In genomic region chr10:122253605-122254004, GRCh38 we compare ENCODE assay signal across 18 cellular contexts. TPM values are rescaled to one million over a fixed set of nuclear protein-coding genes. Genes with fewer than 3 reads are reported as not detected.
"Had no signal": no experiment of that assay in that cellular context is flagged by ENCODE, and none has a peak within 500 bp of the region (broad histone marks: within the 10 kb centered on the region; RNA-seq: fewer than 3 reads in every experiment).

No MANE protein-coding gene starts in this region.

- DNase-seq: NCI-H1092, NCI-H1105 treated with DMSO at 0.1 percent for 48 hours, NCI-H1417 treated with DMSO at 0.1 percent for 48 hours, NCI-H146, NCI-H1694 treated with DMSO at 0.1 percent for 48 hours, NCI-H1930, NCI-H2081, NCI-H2107, NCI-H2227 treated with DMSO at 0.1 percent for 48 hours, NCI-H524, NCI-H69, NCI-H774, SHP77 treated with DMSO at 0.1 percent for 48 hours, SJCRH30 had no signal

- ATAC-seq: SK-N-SH treated with all-trans-retinoic acid at 6 μM for 48 hours had no signal

- H3K4me3 ChIP-seq: SJCRH30 had no signal

- H3K9me3 ChIP-seq: SJCRH30 had no signal

- H3K27me3 ChIP-seq: SJCRH30 had no signal

- H3K27ac ChIP-seq: SJCRH30 had no signal

RNA-seq across cellular contexts. Expression of gene BTBD16, which starts 17.5 kb away (rescaled TPM):
- total RNA-seq: HT1080, LHCN-M2, SJCRH30 had no signal
- polyA plus RNA-seq: IgD-negative memory B cell had no signal
